In genomic region chr11:134576721-134577171, GRCh38 we compare ENCODE assay signal across 21 cellular contexts.
DNase-seq lines count a peak whose midpoint lies in the region; ATAC-seq and TF ChIP-seq lines count a peak whose summit lies in the region.
"Had no signal": no experiment of that assay in that cellular context is flagged by ENCODE, and none has a peak within 500 bp of the region (broad histone marks: within the 10 kb centered on the region; RNA-seq: fewer than 3 reads in every experiment).

No MANE protein-coding gene starts in this region.

- no peak overlapping the region for H3K9ac ChIP-seq in endodermal cell (ENCODE audit: extremely low read depth, low read length, poor library complexity, severe bottlenecking)
- H3K9ac ChIP-seq: BLaER1 treated with 17β-estradiol and CSF1 and Interleukin-3, amounts not matched to agents 10 nM and 100 nM; KMS-11 had no signal

- H3K27me3 ChIP-seq in endodermal cell (ENCODE audit: control insufficient read depth, insufficient read depth, low read length, poor library complexity, severe bottlenecking) (peaks cover 96% of the 10 kb centered on the region), vagina (no peaks in the 10 kb centered on the region)
- H3K27me3 ChIP-seq: Peyer's patch had no signal

- no peak for TF ChIP-seq POLR2A in vagina (IDR thresholded peaks at IDR 0.05)

- TF ChIP-seq CTCF in endodermal cell (conservative IDR thresholded peaks at IDR 0.05) (no peak), vagina (IDR thresholded peaks at IDR 0.05) (no peak)

- H3K4me3 ChIP-seq in endodermal cell (ENCODE audit: low read length) (no peak overlapping the region), vagina (no peak overlapping the region)
- H3K4me3 ChIP-seq: BLaER1 treated with 17β-estradiol and CSF1 and Interleukin-3, amounts not matched to agents 10 nM and 100 nM; Peyer's patch had no signal

- no peak overlapping the region for H3K27ac ChIP-seq in endodermal cell (ENCODE audit: low read depth, low read length)
- no peak overlapping the region for H3K27ac ChIP-seq in vagina
- H3K27ac ChIP-seq: 22Rv1; BLaER1 treated with 17β-estradiol and CSF1 and Interleukin-3, amounts not matched to agents 10 nM and 100 nM; KMS-11; Peyer's patch had no signal

- no peaks in the 10 kb centered on the region for H3K36me3 Mint-ChIP-seq in activated CD4-positive, alpha-beta T cell treated with anti-CD3 and anti-CD28 coated beads, Interleukin-2, amount 10 ng/mL, durations not matched to agents 7 days and 5 days (ENCODE audit: low read depth)
- H3K36me3 Mint-ChIP-seq in endodermal cell (ENCODE audit: low read depth): no peaks in the 10 kb centered on the region
- H3K36me3 Mint-ChIP-seq in effector memory CD8-positive, alpha-beta T cell (ENCODE audit: insufficient read depth): no peaks in the 10 kb centered on the region
- H3K36me3 Mint-ChIP-seq in activated naive CD4-positive, alpha-beta T cell treated with anti-CD3 and anti-CD28 coated beads, Interleukin-2, amount 10 ng/mL, durations not matched to agents 7 days and 5 days: no peaks in the 10 kb centered on the region
- H3K36me3 Mint-ChIP-seq: CD4-positive, alpha-beta memory T cell had no signal

- CTCF ChIA-PET in activated CD4-positive, alpha-beta T cell treated with anti-CD3 and anti-CD28 coated beads, Interleukin-2, amount 10 ng/mL, durations not matched to agents 7 days and 5 days (lab: Charles Lee): interaction anchor here (1.3 kb wide), 1 partner anchor 32 kb away, joined by 4 read pairs; no protein-coding TSS in a partner anchor
- CTCF ChIA-PET in activated naive CD4-positive, alpha-beta T cell treated with anti-CD3 and anti-CD28 coated beads, Interleukin-2, amount 10 ng/mL, durations not matched to agents 7 days and 5 days (lab: Charles Lee): no interaction called here

- no peaks in the 10 kb centered on the region for H3K4me1 Mint-ChIP-seq in activated CD4-positive, alpha-beta T cell treated with anti-CD3 and anti-CD28 coated beads, Interleukin-2, amount 10 ng/mL, durations not matched to agents 7 days and 5 days
- peaks cover 5% of the 10 kb centered on the region for H3K4me1 Mint-ChIP-seq in endodermal cell
- H3K4me1 Mint-ChIP-seq in effector memory CD8-positive, alpha-beta T cell (ENCODE audit: low read depth in 2 of 2): no peaks in the 10 kb centered on the region
- no peaks in the 10 kb centered on the region for H3K4me1 Mint-ChIP-seq in activated naive CD4-positive, alpha-beta T cell treated with anti-CD3 and anti-CD28 coated beads, Interleukin-2, amount 10 ng/mL, durations not matched to agents 7 days and 5 days
- H3K4me1 Mint-ChIP-seq: CD4-positive, alpha-beta memory T cell had no signal

- ATAC-seq in effector memory CD8-positive, alpha-beta T cell (replicated peaks): no peak
- ATAC-seq: HCT116 had no signal

- peaks cover 10% of the 10 kb centered on the region for H3K27me3 Mint-ChIP-seq in activated CD4-positive, alpha-beta T cell treated with anti-CD3 and anti-CD28 coated beads, Interleukin-2, amount 10 ng/mL, durations not matched to agents 7 days and 5 days
- peaks cover 83% of the 10 kb centered on the region for H3K27me3 Mint-ChIP-seq in endodermal cell (ENCODE audit: insufficient read depth)
- H3K27me3 Mint-ChIP-seq in effector memory CD8-positive, alpha-beta T cell: peaks cover 35 to 85% of the 10 kb centered on the region in 2 donors
- H3K27me3 Mint-ChIP-seq in activated naive CD4-positive, alpha-beta T cell treated with anti-CD3 and anti-CD28 coated beads, Interleukin-2, amount 10 ng/mL, durations not matched to agents 7 days and 5 days: peaks cover 30% of the 10 kb centered on the region

- no peaks in the 10 kb centered on the region for H3K9me3 Mint-ChIP-seq in activated CD4-positive, alpha-beta T cell treated with anti-CD3 and anti-CD28 coated beads, Interleukin-2, amount 10 ng/mL, durations not matched to agents 7 days and 5 days
- H3K9me3 Mint-ChIP-seq in endodermal cell: no peaks in the 10 kb centered on the region
- no peaks in the 10 kb centered on the region for H3K9me3 Mint-ChIP-seq in effector memory CD8-positive, alpha-beta T cell
- H3K9me3 Mint-ChIP-seq in activated naive CD4-positive, alpha-beta T cell treated with anti-CD3 and anti-CD28 coated beads, Interleukin-2, amount 10 ng/mL, durations not matched to agents 7 days and 5 days: no peaks in the 10 kb centered on the region

- H3K4me3 Mint-ChIP-seq in activated CD4-positive, alpha-beta T cell treated with anti-CD3 and anti-CD28 coated beads, Interleukin-2, amount 10 ng/mL, durations not matched to agents 7 days and 5 days: no peak overlapping the region
- no peak overlapping the region for H3K4me3 Mint-ChIP-seq in endodermal cell
- no peak overlapping the region for H3K4me3 Mint-ChIP-seq in effector memory CD8-positive, alpha-beta T cell
- H3K4me3 Mint-ChIP-seq in activated naive CD4-positive, alpha-beta T cell treated with anti-CD3 and anti-CD28 coated beads, Interleukin-2, amount 10 ng/mL, durations not matched to agents 7 days and 5 days: no peak overlapping the region
- H3K4me3 Mint-ChIP-seq: CD4-positive, alpha-beta memory T cell had no signal

- intact Hi-C loops in vagina (cut with DNase I): no loop called here

- no peak overlapping the region for H3K27ac Mint-ChIP-seq in activated CD4-positive, alpha-beta T cell treated with anti-CD3 and anti-CD28 coated beads, Interleukin-2, amount 10 ng/mL, durations not matched to agents 7 days and 5 days
- no peak overlapping the region for H3K27ac Mint-ChIP-seq in endodermal cell
- H3K27ac Mint-ChIP-seq in effector memory CD8-positive, alpha-beta T cell: no peak overlapping the region
- H3K27ac Mint-ChIP-seq in activated naive CD4-positive, alpha-beta T cell treated with anti-CD3 and anti-CD28 coated beads, Interleukin-2, amount 10 ng/mL, durations not matched to agents 7 days and 5 days: no peak overlapping the region
- H3K27ac Mint-ChIP-seq: CD4-positive, alpha-beta memory T cell had no signal

- H3K9me3 ChIP-seq in endodermal cell (ENCODE audit: control insufficient read depth, low read length): no peaks in the 10 kb centered on the region
- H3K9me3 ChIP-seq in vagina: no peaks in the 10 kb centered on the region
- H3K9me3 ChIP-seq: BLaER1 treated with 17β-estradiol and CSF1 and Interleukin-3, amounts not matched to agents 10 nM and 100 nM; Peyer's patch had no signal

- POLR2A ChIA-PET in activated CD4-positive, alpha-beta T cell treated with anti-CD3 and anti-CD28 coated beads, Interleukin-2, amount 10 ng/mL, durations not matched to agents 7 days and 5 days (lab: Charles Lee): no interaction called here

- 88 to 98% methylated on average over 6 to 8 of the region's 8 CpGs for WGBS in endodermal cell (ENCODE audit: insufficient coverage in 1 of 2, insufficient read length in 1 of 2), 2 experiments

- H3K4me1 ChIP-seq in endodermal cell (ENCODE audit: control insufficient read depth, insufficient read depth, low read length) (no peaks in the 10 kb centered on the region), vagina (no peaks in the 10 kb centered on the region)
- H3K4me1 ChIP-seq: BLaER1 treated with 17β-estradiol and CSF1 and Interleukin-3, amounts not matched to agents 10 nM and 100 nM; Peyer's patch had no signal

- H3K36me3 ChIP-seq in endodermal cell (ENCODE audit: control insufficient read depth, insufficient read depth, low read length) (no peaks in the 10 kb centered on the region), vagina (no peaks in the 10 kb centered on the region)
- H3K36me3 ChIP-seq: BLaER1 treated with 17β-estradiol and CSF1 and Interleukin-3, amounts not matched to agents 10 nM and 100 nM; Peyer's patch had no signal

- peak; percentile 3 for DNase-seq in activated CD4-positive, alpha-beta T cell treated with anti-CD3 and anti-CD28 coated beads, Interleukin-2, amount 10 ng/mL, durations not matched to agents 7 days and 5 days
- DNase-seq in activated CD4-positive, alpha-beta T cell treated with anti-CD3 and anti-CD28 coated beads, Interleukin-2, amount 50 U/mL, for 48 hours: no peak
- DNase-seq in endodermal cell (peak; percentile 41), mucosa of gallbladder (ENCODE audit: low spot score) (peak; percentile 7), vagina (ENCODE audit: extremely low spot score in 2 of 2) (peak; percentile 64 to 77), cortex of kidney (lab: John Stamatoyannopoulos, UW) (no peak)
- DNase-seq in effector memory CD8-positive, alpha-beta T cell: no peak
- DNase-seq in activated naive CD4-positive, alpha-beta T cell treated with anti-CD3 and anti-CD28 coated beads, Interleukin-2, amount 10 ng/mL, durations not matched to agents 7 days and 5 days: no peak
- DNase-seq: CD4-positive, alpha-beta memory T cell; GOT3; IMR-90; NCI-H1105; NCI-H2029 treated with DMSO at 0.1 percent for 48 hours; NCI-H226; NCI-H524; NCI-H82; Peyer's patch had no signal

Comparison
In these comparisons a context has a peak if more than half of its experiments do, and no peak if none do; other contexts are left out.
1. DNase-seq: peak in activated CD4-positive, alpha-beta T cell treated with anti-CD3 and anti-CD28 coated beads, Interleukin-2, amount 10 ng/mL, durations not matched to agents 7 days and 5 days (single experiment), endodermal cell (single experiment), mucosa of gallbladder (single experiment) and vagina (2 of 2); none in activated CD4-positive, alpha-beta T cell treated with anti-CD3 and anti-CD28 coated beads, Interleukin-2, amount 50 U/mL, for 48 hours (0 of 2), effector memory CD8-positive, alpha-beta T cell (0 of 3), cortex of kidney (single experiment) and activated naive CD4-positive, alpha-beta T cell treated with anti-CD3 and anti-CD28 coated beads, Interleukin-2, amount 10 ng/mL, durations not matched to agents 7 days and 5 days (single experiment).